In genomic region chr13:97856001-97856675, GRCh38 we compare ENCODE assay signal across 10 cellular contexts.
DNase-seq lines count a peak whose midpoint lies in the region; ATAC-seq and TF ChIP-seq lines count a peak whose summit lies in the region.
"Had no signal": no experiment of that assay in that cellular context is flagged by ENCODE, and none has a peak within 500 bp of the region (broad histone marks: within the 10 kb centered on the region; RNA-seq: fewer than 3 reads in every experiment).

No MANE protein-coding gene starts in this region.

- H3K9ac ChIP-seq in MM.1S (ENCODE audit: low read length): no peak overlapping the region

- DNase-seq in MM.1S: no peak
- DNase-seq in left cardiac atrium: peak; percentile 44
- peak; percentile 15 to 29 for DNase-seq in gastrocnemius medialis
- no peak for DNase-seq in activated CD8-positive, alpha-beta memory T cell treated with anti-CD3 and anti-CD28 coated beads for 24 hours
- DNase-seq in T-helper 2 cell treated with Interferon-gamma antibody and Interleukin-4, amounts not matched to agents 5 μg/mL and 100 μg/mL, for 36 hours (ENCODE audit: low spot score): no peak
- no peak for DNase-seq in HT-29 (ENCODE audit: low spot score)

- no peak overlapping the region for H3K4me3 Mint-ChIP-seq in T-helper 2 cell treated with Interferon-gamma antibody and Interleukin-4, amounts not matched to agents 5 μg/mL and 100 μg/mL, for 36 hours
- H3K4me3 Mint-ChIP-seq: activated CD8-positive, alpha-beta T cell treated with anti-CD3 and anti-CD28 coated beads for 36 hours; dendritic cell treated with granulocyte-macrophage colony-stimulating factor and Interleukin-4, amounts not matched to agents 40 ng/mL and 50 ng/mL, for 4 days had no signal

- no peaks in the 10 kb centered on the region for H3K36me3 Mint-ChIP-seq in T-helper 2 cell treated with Interferon-gamma antibody and Interleukin-4, amounts not matched to agents 5 μg/mL and 100 μg/mL, for 36 hours (ENCODE audit: low read depth)

- TF ChIP-seq CTCF in MM.1S (IDR thresholded peaks at IDR 0.05; ENCODE audit: low read length): no peak
- no peak for TF ChIP-seq CTCF in gastrocnemius medialis (IDR thresholded peaks at IDR 0.05 in 4 of 5, conservative IDR thresholded peaks at IDR 0.05 in 1 of 5)

- peaks cover 6% of the 10 kb centered on the region; the same call in 1 of the 2 replicates for H3K4me1 ChIP-seq in MM.1S (ENCODE audit: low read length)
- peaks cover 0 to 6% of the 10 kb centered on the region in 2 donors for H3K4me1 ChIP-seq in gastrocnemius medialis

- no peaks in the 10 kb centered on the region for H3K9me2 ChIP-seq in MM.1S (replicated peaks; ENCODE audit: insufficient read depth, low read length)

- ATAC-seq in GM19035 (IDR thresholded peaks at IDR 0.05; ENCODE audit: unreplicated experiment) (peak; percentile 80), left cardiac atrium (peak; percentile 52 to 83), gastrocnemius medialis (peak; percentile 52 to 56), GM18519 (IDR thresholded peaks at IDR 0.05; ENCODE audit: low FRiP score, unreplicated experiment) (no peak)

- H3F3A ChIP-seq in MM.1S (ENCODE audit: insufficient read depth, low read length): no peaks in the 10 kb centered on the region

- no peaks in the 10 kb centered on the region for H3K79me2 ChIP-seq in MM.1S (ENCODE audit: low read length)

- peak overlapping the region; percentile 38; the same call in 1 of the 2 replicates for H3K4me2 ChIP-seq in MM.1S (ENCODE audit: low read depth, low read length)

- in situ Hi-C loops in gastrocnemius medialis (cut with MboI; ENCODE audit: low sequenced_read_pairs in 4 of 4): loop anchor here in 3 of 4 donors (25.0 kb wide), 2 partner anchors 556 to 806 kb away; no protein-coding TSS in a partner anchor

- no peak overlapping the region for H3K27ac Mint-ChIP-seq in T-helper 2 cell treated with Interferon-gamma antibody and Interleukin-4, amounts not matched to agents 5 μg/mL and 100 μg/mL, for 36 hours
- H3K27ac Mint-ChIP-seq: activated CD8-positive, alpha-beta T cell treated with anti-CD3 and anti-CD28 coated beads for 36 hours; dendritic cell treated with granulocyte-macrophage colony-stimulating factor and Interleukin-4, amounts not matched to agents 40 ng/mL and 50 ng/mL, for 4 days had no signal

- no peak for TF ChIP-seq POLR2A in gastrocnemius medialis (IDR thresholded peaks at IDR 0.05)

- H3K27ac ChIP-seq in MM.1S (ENCODE audit: low read length): no peak overlapping the region
- H3K27ac ChIP-seq in gastrocnemius medialis: peak overlapping the region in 1 of 4 donors; percentile 19

- H3K4me3 ChIP-seq in MM.1S (ENCODE audit: low read length) (0 out of 2 replicates have a peak overlapping the region, but pooled peaks have one; percentile 10), gastrocnemius medialis (no peak overlapping the region)

- H3K9me3 ChIP-seq in MM.1S (replicated peaks; ENCODE audit: insufficient read depth, low read length): no peaks in the 10 kb centered on the region
- H3K9me3 ChIP-seq in gastrocnemius medialis: no peaks in the 10 kb centered on the region

- H3K36me3 ChIP-seq in MM.1S (replicated peaks; ENCODE audit: insufficient read depth, low read length) (no peaks in the 10 kb centered on the region), gastrocnemius medialis (no peaks in the 10 kb centered on the region)

- H3K4me1 Mint-ChIP-seq in T-helper 2 cell treated with Interferon-gamma antibody and Interleukin-4, amounts not matched to agents 5 μg/mL and 100 μg/mL, for 36 hours (ENCODE audit: low read depth): peaks cover 3% of the 10 kb centered on the region

- intact Hi-C loops in left cardiac atrium (cut with DNase I): loop anchor here (5.0 to 10.0 kb wide), 5 partner anchors 59 to 989 kb away; no protein-coding TSS in a partner anchor
- intact Hi-C loops in gastrocnemius medialis (cut with DNase I; ENCODE audit: low total_unique reads): loop anchor here (5.0 to 10.0 kb wide), 3 partner anchors 56 to 989 kb away; no protein-coding TSS in a partner anchor

- no peak overlapping the region; the same call in 1 of the 2 replicates for H2AFZ ChIP-seq in MM.1S (ENCODE audit: low read length)

- H4K20me1 ChIP-seq in MM.1S (ENCODE audit: insufficient read depth, low read length): no peaks in the 10 kb centered on the region

- H3K27me3 ChIP-seq in MM.1S (replicated peaks; ENCODE audit: insufficient read depth, low read length): no peaks in the 10 kb centered on the region
- H3K27me3 ChIP-seq in gastrocnemius medialis: no peaks in the 10 kb centered on the region

- no peaks in the 10 kb centered on the region for H3K9me3 Mint-ChIP-seq in T-helper 2 cell treated with Interferon-gamma antibody and Interleukin-4, amounts not matched to agents 5 μg/mL and 100 μg/mL, for 36 hours
- H3K9me3 Mint-ChIP-seq: activated CD8-positive, alpha-beta T cell treated with anti-CD3 and anti-CD28 coated beads for 36 hours had no signal

- H3K27me3 Mint-ChIP-seq in T-helper 2 cell treated with Interferon-gamma antibody and Interleukin-4, amounts not matched to agents 5 μg/mL and 100 μg/mL, for 36 hours (ENCODE audit: low read depth): peaks cover under 1% of the 10 kb centered on the region

Comparison
In these comparisons a context has a peak if more than half of its experiments do, and no peak if none do; other contexts are left out.
1. DNase-seq: peak in left cardiac atrium (single experiment) and gastrocnemius medialis (2 of 2); none in MM.1S (single experiment), activated CD8-positive, alpha-beta memory T cell treated with anti-CD3 and anti-CD28 coated beads for 24 hours (single experiment), T-helper 2 cell treated with Interferon-gamma antibody and Interleukin-4, amounts not matched to agents 5 μg/mL and 100 μg/mL, for 36 hours (single experiment) and HT-29 (single experiment).